Comparison of ENCODE assay signal across 31 cellular contexts in genomic region chr1:158354255-158354654, GRCh38. TPM values are rescaled to one million over a fixed set of nuclear protein-coding genes. Genes with fewer than 3 reads are reported as not detected.
"Had no signal": no experiment of that assay in that cellular context is flagged by ENCODE, and none has a peak within 500 bp of the region (broad histone marks: within the 10 kb centered on the region; RNA-seq: fewer than 3 reads in every experiment).

No MANE protein-coding gene starts in this region.

- H3K27me3 ChIP-seq: esophagus squamous epithelium, gastrocnemius medialis, right lobe of liver, stomach, vagina had no signal

- H3K27ac Mint-ChIP-seq: activated CD4-positive, alpha-beta T cell treated with anti-CD3 and anti-CD28 coated beads, Interleukin-2, amount 10 ng/mL, durations not matched to agents 7 days and 5 days; activated CD8-positive, alpha-beta memory T cell treated with anti-CD3 and anti-CD28 coated beads, Interleukin-2, amount 10 ng/mL, durations not matched to agents 7 days and 5 days; activated CD8-positive, alpha-beta T cell treated with anti-CD3 and anti-CD28 coated beads for 36 hours; activated naive CD8-positive, alpha-beta T cell treated with anti-CD3 and anti-CD28 coated beads, Interleukin-2, amount 50 U/mL, for 24 hours; endodermal cell; stimulated activated effector memory CD8-positive, alpha-beta T cell treated with anti-CD3 and anti-CD28 coated beads, Interleukin-12 subunit alpha, Interleukin-12 subunit beta, amount 100 ng/mL, for 72 hours had no signal

- H3K27ac ChIP-seq: coronary artery, esophagus squamous epithelium, gastrocnemius medialis, parathyroid adenoma, right lobe of liver, stomach, vagina, VCaP had no signal

- H3K4me1 Mint-ChIP-seq: activated CD4-positive, alpha-beta T cell treated with anti-CD3 and anti-CD28 coated beads, Interleukin-2, amount 10 ng/mL, durations not matched to agents 7 days and 5 days; activated CD8-positive, alpha-beta memory T cell treated with anti-CD3 and anti-CD28 coated beads, Interleukin-2, amount 10 ng/mL, durations not matched to agents 7 days and 5 days; endodermal cell; stimulated activated effector memory CD8-positive, alpha-beta T cell treated with anti-CD3 and anti-CD28 coated beads, Interleukin-12 subunit alpha, Interleukin-12 subunit beta, amount 100 ng/mL, for 72 hours had no signal

- H3K9me3 Mint-ChIP-seq: activated CD4-positive, alpha-beta T cell treated with anti-CD3 and anti-CD28 coated beads, Interleukin-2, amount 10 ng/mL, durations not matched to agents 7 days and 5 days; activated CD8-positive, alpha-beta T cell treated with anti-CD3 and anti-CD28 coated beads for 36 hours; activated naive CD8-positive, alpha-beta T cell treated with anti-CD3 and anti-CD28 coated beads, Interleukin-2, amount 50 U/mL, for 24 hours; endodermal cell; stimulated activated effector memory CD8-positive, alpha-beta T cell treated with anti-CD3 and anti-CD28 coated beads, Interleukin-12 subunit alpha, Interleukin-12 subunit beta, amount 100 ng/mL, for 72 hours had no signal

- H3K9me3 ChIP-seq: esophagus squamous epithelium, gastrocnemius medialis, right lobe of liver, vagina had no signal

- ATAC-seq: activated CD4-positive, CD25-positive, alpha-beta regulatory T cell treated with anti-CD3 and anti-CD28 coated beads, Interleukin-2, amount 50 U/mL, for 24 hours; activated CD8-positive, alpha-beta memory T cell treated with anti-CD3 and anti-CD28 coated beads, Interleukin-2, amount 10 ng/mL, durations not matched to agents 7 days and 5 days; activated CD8-positive, alpha-beta T cell treated with anti-CD3 and anti-CD28 coated beads for 36 hours; activated naive CD8-positive, alpha-beta T cell treated with anti-CD3 and anti-CD28 coated beads, Interleukin-2, amount 50 U/mL, for 24 hours; gastrocnemius medialis; stimulated activated effector memory CD8-positive, alpha-beta T cell treated with anti-CD3 and anti-CD28 coated beads, Interleukin-12 subunit alpha, Interleukin-12 subunit beta, amount 100 ng/mL, for 72 hours had no signal

- H3K4me1 ChIP-seq: esophagus squamous epithelium, gastrocnemius medialis, parathyroid adenoma, right lobe of liver, stomach, vagina had no signal

- H3K36me3 Mint-ChIP-seq: activated CD8-positive, alpha-beta memory T cell treated with anti-CD3 and anti-CD28 coated beads, Interleukin-2, amount 10 ng/mL, durations not matched to agents 7 days and 5 days; stimulated activated effector memory CD8-positive, alpha-beta T cell treated with anti-CD3 and anti-CD28 coated beads, Interleukin-12 subunit alpha, Interleukin-12 subunit beta, amount 100 ng/mL, for 72 hours had no signal

- H3K36me3 ChIP-seq: esophagus squamous epithelium, gastrocnemius medialis, right lobe of liver, stomach, vagina had no signal

- DNase-seq: activated CD4-positive, alpha-beta T cell treated with anti-CD3 and anti-CD28 coated beads, Interleukin-2, amount 10 ng/mL, durations not matched to agents 7 days and 5 days; activated CD8-positive, alpha-beta memory T cell treated with anti-CD3 and anti-CD28 coated beads, Interleukin-2, amount 10 ng/mL, durations not matched to agents 7 days and 5 days; activated CD8-positive, alpha-beta T cell treated with anti-CD3 and anti-CD28 coated beads for 36 hours; activated effector memory CD4-positive, alpha-beta T cell treated with anti-CD3 and anti-CD28 coated beads, Interleukin-2, amount 50 U/mL, for 16 hours; activated naive CD4-positive, alpha-beta T cell treated with anti-CD3 and anti-CD28 coated beads, Interleukin-2, amount 50 U/mL, for 16 hours; activated naive CD8-positive, alpha-beta T cell treated with anti-CD3 and anti-CD28 coated beads, Interleukin-2, amount 50 U/mL, for 24 hours; activated T-cell treated with anti-CD3 and anti-CD28 coated beads for 4 hours; cerebellar nuclear complex; endodermal cell; esophagus squamous epithelium; gastrocnemius medialis; hippocampal formation; kidney glomerular epithelial cell; midbrain; nucleus accumbens; right lobe of liver; small intestine; stimulated activated CD4-positive, alpha-beta T cell treated with anti-CD3 and anti-CD28 coated beads, Interleukin-2, amount 100 ng/mL, for 24 hours; stomach; T1000; trophoblast cell had no signal

- H3K9ac ChIP-seq: parathyroid adenoma had no signal

- H3K4me3 ChIP-seq: coronary artery, esophagus squamous epithelium, gastrocnemius medialis, right lobe of liver, stomach, vagina had no signal

- H3K4me3 Mint-ChIP-seq: activated CD4-positive, alpha-beta T cell treated with anti-CD3 and anti-CD28 coated beads, Interleukin-2, amount 10 ng/mL, durations not matched to agents 7 days and 5 days; activated CD8-positive, alpha-beta memory T cell treated with anti-CD3 and anti-CD28 coated beads, Interleukin-2, amount 10 ng/mL, durations not matched to agents 7 days and 5 days; activated CD8-positive, alpha-beta T cell treated with anti-CD3 and anti-CD28 coated beads for 36 hours; activated naive CD8-positive, alpha-beta T cell treated with anti-CD3 and anti-CD28 coated beads, Interleukin-2, amount 50 U/mL, for 24 hours; endodermal cell; stimulated activated effector memory CD8-positive, alpha-beta T cell treated with anti-CD3 and anti-CD28 coated beads, Interleukin-12 subunit alpha, Interleukin-12 subunit beta, amount 100 ng/mL, for 72 hours had no signal

RNA-seq across cellular contexts. Expression of gene CD1E, which starts 0.6 kb away (rescaled TPM):
- total RNA-seq: activated CD4-positive, alpha-beta T cell treated with anti-CD3 and anti-CD28 coated beads, Interleukin-2, amount 10 ng/mL, durations not matched to agents 7 days and 5 days; activated CD8-positive, alpha-beta memory T cell treated with anti-CD3 and anti-CD28 coated beads, Interleukin-2, amount 10 ng/mL, durations not matched to agents 7 days and 5 days; activated CD8-positive, alpha-beta T cell treated with anti-CD3 and anti-CD28 coated beads for 36 hours; endodermal cell; gastrocnemius medialis; pulmonary artery endothelial cell; temporal lobe had no signal
- polyA plus RNA-seq: neural cell had no signal

RNA-seq across cellular contexts. Expression of gene CD1B, which starts 22.9 kb away (rescaled TPM):
- total RNA-seq: activated CD4-positive, alpha-beta T cell treated with anti-CD3 and anti-CD28 coated beads, Interleukin-2, amount 10 ng/mL, durations not matched to agents 7 days and 5 days; activated CD8-positive, alpha-beta memory T cell treated with anti-CD3 and anti-CD28 coated beads, Interleukin-2, amount 10 ng/mL, durations not matched to agents 7 days and 5 days; activated CD8-positive, alpha-beta T cell treated with anti-CD3 and anti-CD28 coated beads for 36 hours; endodermal cell; esophagus squamous epithelium; gastrocnemius medialis; pulmonary artery endothelial cell; right lobe of liver; temporal lobe; vagina had no signal
- polyA plus RNA-seq: liver, neural cell, small intestine, stomach had no signal

RNA-seq across cellular contexts. Expression of gene OR10T2, which starts 45.0 kb away (rescaled TPM):
- total RNA-seq: activated CD4-positive, alpha-beta T cell treated with anti-CD3 and anti-CD28 coated beads, Interleukin-2, amount 10 ng/mL, durations not matched to agents 7 days and 5 days; activated CD8-positive, alpha-beta memory T cell treated with anti-CD3 and anti-CD28 coated beads, Interleukin-2, amount 10 ng/mL, durations not matched to agents 7 days and 5 days; activated CD8-positive, alpha-beta T cell treated with anti-CD3 and anti-CD28 coated beads for 36 hours; endodermal cell; esophagus squamous epithelium; gastrocnemius medialis; liver; pulmonary artery endothelial cell; right lobe of liver; stomach; temporal lobe; vagina had no signal
- polyA plus RNA-seq: liver, neural cell, small intestine, stomach had no signal
